In the genomic region with DNA sequence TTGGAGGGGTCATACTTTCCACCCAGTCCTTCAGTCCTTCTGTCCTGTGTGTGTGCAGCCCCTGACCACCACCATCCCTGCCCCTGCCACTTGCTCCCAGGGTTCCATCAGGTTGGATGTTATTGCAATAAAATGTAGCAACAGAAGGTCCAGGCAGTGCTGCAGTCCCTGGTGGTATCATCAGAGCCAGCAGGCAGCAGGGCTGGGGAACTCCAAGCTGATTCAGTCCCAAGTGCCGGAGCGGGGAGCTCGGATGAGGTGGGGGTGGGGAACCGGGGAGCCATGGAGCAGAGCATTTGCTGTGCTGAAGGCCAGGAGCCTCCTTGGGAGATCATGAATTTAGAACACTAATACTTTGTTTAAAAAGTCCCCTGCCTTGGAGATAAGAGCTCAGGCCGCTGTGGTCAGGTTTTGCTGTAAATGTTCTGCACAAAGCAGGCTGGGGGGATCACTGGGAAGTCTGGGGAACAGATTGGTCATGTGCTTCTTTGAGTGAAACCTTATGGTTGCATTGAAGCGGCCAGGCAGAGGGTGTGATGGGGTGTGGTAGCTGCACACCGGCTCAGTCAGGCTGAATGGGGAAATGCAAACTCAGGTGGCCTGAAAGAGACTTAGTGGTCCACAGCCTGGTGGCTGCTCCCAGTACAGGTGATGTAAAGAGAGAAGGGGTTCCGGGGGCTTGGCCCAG, we compare ENCODE assay signal across 8 cellular contexts.
DNase-seq lines count a peak whose midpoint lies in the region; ATAC-seq, FAIRE-seq and TF ChIP-seq lines count a peak whose summit lies in the region.

No MANE protein-coding gene starts in this region.

- H3K27me3 ChIP-seq in NT2/D1 (ENCODE audit: insufficient read depth, insufficient read length) (no peaks in the 10 kb centered on the region), MG63 (no peaks in the 10 kb centered on the region)

- peak overlapping the region; percentile 11 for H3K9ac ChIP-seq in NT2/D1 (ENCODE audit: insufficient read length, low read depth)

- H3K9me3 ChIP-seq in NT2/D1 (ENCODE audit: insufficient read depth, low read length) = no peaks in the 10 kb centered on the region
- no peaks in the 10 kb centered on the region for H3K9me3 ChIP-seq in MG63

- FAIRE-seq in GM12891 (lab: Jason Lieb, UNC) = peak; percentile 77

- H3K36me3 ChIP-seq in NT2/D1 (ENCODE audit: insufficient read depth, insufficient read length, low read length) = no peaks in the 10 kb centered on the region
- peaks cover 55% of the 10 kb centered on the region for H3K36me3 ChIP-seq in MG63

- no peak for TF ChIP-seq POLR2A in GM12891 (IDR thresholded peaks at IDR 0.05; ENCODE audit: low read depth, low read length)

- H3K4me1 ChIP-seq in NT2/D1 (ENCODE audit: insufficient read depth, insufficient read length) = peaks cover 35% of the 10 kb centered on the region

- intact Hi-C loops in sciatic nerve (cut with DNase I) = no loop called here

- ATAC-seq in sciatic nerve = peak; percentile 10

- H3K4me3 ChIP-seq in NT2/D1 (ENCODE audit: insufficient read length, low read depth) = no peak overlapping the region
- no peak overlapping the region for H3K4me3 ChIP-seq in fibroblast of the aortic adventitia (ENCODE audit: low read depth, low read length)
- H3K4me3 ChIP-seq in MG63 = no peak overlapping the region

- DNase-seq in GM12891 (ENCODE audit: insufficient read length, low spot score) (no peak), NT2/D1 (ENCODE audit: low read depth, low spot score) (no peak), fibroblast of the aortic adventitia (ENCODE audit: low read depth) (peak; percentile 61), sciatic nerve (ENCODE audit: low spot score) (peak; percentile 56), AG08396 (ENCODE audit: low spot score) (no peak), MG63 (no peak), NCI-H2196 treated with DMSO at 0.1 percent for 48 hours (lab: John Stamatoyannopoulos, UW; ENCODE audit: unreplicated experiment) (no peak)
- DNase-seq in activated CD4-positive, alpha-beta T cell treated with anti-CD3 and anti-CD28 coated beads, Interleukin-2, amount 50 U/mL, for 4 hours = no peak

- TF ChIP-seq CTCF in fibroblast of the aortic adventitia (IDR thresholded peaks at IDR 0.05; ENCODE audit: insufficient read depth, low read length) = peak; percentile 31

TF ChIP-seq in GM12891, 5 proteins besides CTCF, POLR2A, EP300 and RAD21:
- TF ChIP-seq TAF1 (IDR thresholded peaks at IDR 0.05; ENCODE audit: low read depth, low read length) = no peak
- no peak for TF ChIP-seq POLR2AphosphoS5 (IDR thresholded peaks at IDR 0.05; ENCODE audit: low read depth, low read length)
- peak; percentile 34; the same call in 1 of the 2 replicates for TF ChIP-seq SPI1 (IDR thresholded peaks at IDR 0.05; ENCODE audit: low read depth, low read length)
- TF ChIP-seq PAX5 (IDR thresholded peaks at IDR 0.05; ENCODE audit: insufficient read depth, low read length, severe bottlenecking) = no peak

Comparison
In these comparisons a context has a peak if more than half of its experiments do, and no peak if none do; other contexts are left out.
1. DNase-seq: peak in fibroblast of the aortic adventitia (single experiment) and sciatic nerve (single experiment); none in GM12891 (single experiment), NT2/D1 (single experiment), activated CD4-positive, alpha-beta T cell treated with anti-CD3 and anti-CD28 coated beads, Interleukin-2, amount 50 U/mL, for 4 hours (0 of 2), AG08396 (single experiment), MG63 (single experiment) and NCI-H2196 treated with DMSO at 0.1 percent for 48 hours (single experiment).